In genomic region chr14:25094171-25094907, GRCh38 we compare ENCODE assay signal across 1 cellular context.
TF ChIP-seq lines count a peak whose summit lies in the region.

No MANE protein-coding gene starts in this region.

TF ChIP-seq in IMR-90, 13 proteins besides CTCF, POLR2A, EP300 and RAD21:
- TF ChIP-seq NFE2L2 (IDR thresholded peaks at IDR 0.05; ENCODE audit: low read depth, low read length) (no peak), MXI1 (IDR thresholded peaks at IDR 0.05; ENCODE audit: borderline replicate concordance, low read depth, low read length) (no peak), CEBPB (IDR thresholded peaks at IDR 0.05; ENCODE audit: low read depth, low read length) (peak; percentile 57; the same call in 1 of the 2 replicates), USF2 (IDR thresholded peaks at IDR 0.05; ENCODE audit: low read depth, low read length) (no peak), MAZ (IDR thresholded peaks at IDR 0.05; ENCODE audit: borderline replicate concordance, low read depth, low read length) (no peak), MAFK (IDR thresholded peaks at IDR 0.05; ENCODE audit: low read depth, low read length) (no peak), FOS (IDR thresholded peaks at IDR 0.05; ENCODE audit: low read depth, low read length) (no peak), BHLHE40 (IDR thresholded peaks at IDR 0.05; ENCODE audit: low read depth, low read length) (no peak)
